Comparison of ENCODE assay signal across 13 cellular contexts in the genomic region with DNA sequence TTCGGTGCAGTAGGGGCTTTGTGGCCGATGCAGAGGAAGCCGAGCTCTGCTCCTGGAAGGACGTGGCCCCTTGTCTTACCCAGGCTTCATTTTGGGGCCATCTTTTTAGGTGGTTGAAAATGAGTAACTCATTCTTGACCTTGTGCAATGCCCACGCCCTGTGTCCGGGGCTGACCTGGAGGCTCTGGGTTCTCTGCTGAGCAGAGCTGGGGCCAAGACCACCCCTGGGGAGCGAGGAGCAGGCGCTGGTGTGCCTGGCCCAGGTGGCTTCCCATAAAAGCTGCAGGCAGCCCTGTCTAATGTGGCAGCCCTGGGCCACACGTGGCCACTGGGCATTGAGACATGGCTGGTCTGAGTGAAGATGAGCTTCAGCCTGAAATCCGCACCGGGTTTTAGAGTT. TPM values are rescaled to one million over a fixed set of nuclear protein-coding genes. Genes with fewer than 3 reads are reported as not detected.
"Had no signal": no experiment of that assay in that cellular context is flagged by ENCODE, and none has a peak within 500 bp of the region (broad histone marks: within the 10 kb centered on the region; RNA-seq: fewer than 3 reads in every experiment).

No MANE protein-coding gene starts in this region.

- H3K27ac ChIP-seq: breast epithelium, foreskin keratinocyte, prostate gland, thoracic aorta had no signal

- DNase-seq: activated CD4-positive, alpha-beta T cell treated with anti-CD3 and anti-CD28 coated beads, Interleukin-2, amount 10 ng/mL, durations not matched to agents 7 days and 5 days; activated T-cell treated with anti-CD3 and anti-CD28 coated beads, Interleukin-2, amount 50 U/mL, for 1 hour; effector memory CD8-positive, alpha-beta T cell; foreskin keratinocyte; mesendoderm; nephron progenitor cell; sigmoid colon; stimulated activated CD4-positive, alpha-beta T cell treated with anti-CD3 and anti-CD28 coated beads, Interleukin-1b, Interleukin-23, amount 100 ng/mL, for 48 hours had no signal

- H3K36me3 ChIP-seq: breast epithelium, prostate gland, thoracic aorta had no signal

- H3K9me3 ChIP-seq: breast epithelium, prostate gland, sigmoid colon, thoracic aorta had no signal

- ATAC-seq: effector memory CD8-positive, alpha-beta T cell; foreskin keratinocyte; left lobe of liver had no signal

- H3K4me1 ChIP-seq: breast epithelium, prostate gland had no signal

- H3K4me3 ChIP-seq: breast epithelium, prostate gland, sigmoid colon, thoracic aorta had no signal

RNA-seq across cellular contexts. Expression of a gene that starts 25.7 kb away (rescaled TPM):
- total RNA-seq: aorta, thoracic aorta had no signal
